In genomic region chr19:16457954-16458331, GRCh38 we compare ENCODE assay signal across 1 cellular context.
TF ChIP-seq lines count a peak whose summit lies in the region.

No MANE protein-coding gene starts in this region.

TF ChIP-seq in GM23338, 12 proteins besides CTCF, POLR2A, EP300 and RAD21 (continued from another document):
- TF ChIP-seq ZNF462 (CRISPR knock-in tag; IDR thresholded peaks at IDR 0.05) (no peak), REST (IDR thresholded peaks at IDR 0.05; ENCODE audit: unreplicated experiment) (no peak), CREB1 (CRISPR knock-in tag; IDR thresholded peaks at IDR 0.05; ENCODE audit: low read depth) (no peak), JUNB (IDR thresholded peaks at IDR 0.05; ENCODE audit: unreplicated experiment) (no peak), ZNF331 (CRISPR knock-in tag; IDR thresholded peaks at IDR 0.05; ENCODE audit: low read depth) (no peak), EZH2phosphoT487 (IDR thresholded peaks at IDR 0.05; ENCODE audit: unreplicated experiment) (no peak)
